ENCODE assay signal across 8 cellular contexts in genomic region chr5:149035282-149035882, GRCh38. TPM values are rescaled to one million over a fixed set of nuclear protein-coding genes. Genes with fewer than 3 reads are reported as not detected.
DNase-seq lines count a peak whose midpoint lies in the region; ATAC-seq, FAIRE-seq and TF ChIP-seq lines count a peak whose summit lies in the region.

No MANE protein-coding gene starts in this region.

- H3K4me2 ChIP-seq in keratinocyte (ENCODE audit: control insufficient read depth, extremely low read depth, insufficient read depth, low read depth, low read length) = no peak overlapping the region

- dilution Hi-C loops in keratinocyte (cut with MboI; ENCODE audit: extremely low pct_ligation_motif_present, low sequenced_read_pairs) = no loop called here

- no peaks in the 10 kb centered on the region; the same call in 1 of the 2 replicates for H3K27me3 Mint-ChIP-seq in WTC11 (ENCODE audit: low read depth)

- intact Hi-C loops in A673 (cut with micrococcal nuclease; ENCODE audit: unreplicated experiment) = loop anchor here (1.0 to 10.0 kb wide), 4 partner anchors 77 to 861 kb away; no protein-coding TSS in a partner anchor
- intact Hi-C loops in breast epithelium (cut with DNase I; ENCODE audit: low total_unique reads) = no loop called here

- H3K9me1 ChIP-seq in keratinocyte (ENCODE audit: control insufficient read depth, extremely low read depth, insufficient read depth, low read length) = no peaks in the 10 kb centered on the region

- no peaks in the 10 kb centered on the region for H3K9me3 Mint-ChIP-seq in WTC11

- POLR2A ChIA-PET in A673 (lab: Charles Lee; ENCODE audit: low non-redundant PET) = interaction anchor here (0.6 kb wide), 1 partner anchor 378 kb away, joined by 3 read pairs; no protein-coding TSS in a partner anchor
- POLR2A ChIA-PET in WTC11 (lab: Charles Lee) = no interaction called here

- H3K4me1 ChIP-seq in A673 (ENCODE audit: insufficient read depth, low read length, poor library complexity, severe bottlenecking) (no peaks in the 10 kb centered on the region), breast epithelium (no peaks in the 10 kb centered on the region), keratinocyte (ENCODE audit: control insufficient read depth, extremely low read depth, insufficient read depth, low read length) (no peaks in the 10 kb centered on the region)

- no TSS peak for BruUV-seq in A673 (replicated peaks; lab: Mats Ljungman, UMichigan)

- H3K27me3 ChIP-seq in A673 (replicated peaks; ENCODE audit: insufficient read depth, low read depth, low read length, poor library complexity) (no peaks in the 10 kb centered on the region), breast epithelium (no peaks in the 10 kb centered on the region), keratinocyte (ENCODE audit: control insufficient read depth, extremely low read depth, insufficient read depth, low read length) (no peaks in the 10 kb centered on the region)

- H3K79me2 ChIP-seq in keratinocyte (ENCODE audit: control insufficient read depth, insufficient read depth, low read length) = no peaks in the 10 kb centered on the region

- H3K4me1 Mint-ChIP-seq in WTC11 = no peaks in the 10 kb centered on the region

- DNase-seq in A673 (ENCODE audit: low spot score) (peak; percentile 80), NCI-H2196 treated with DMSO at 0.1 percent for 48 hours (lab: John Stamatoyannopoulos, UW; ENCODE audit: unreplicated experiment) (peak; percentile 22), WTC11 (ENCODE audit: low spot score) (peak; percentile 81), breast epithelium (ENCODE audit: low spot score in 2 of 2) (peak; percentile 67 to 69), keratinocyte (ENCODE audit: low read depth, low spot score) (peak; percentile 26)
- DNase-seq in stimulated activated CD4-positive, alpha-beta T cell treated with anti-CD3 and anti-CD28 coated beads, Interleukin-2, amount 100 ng/mL, for 24 hours = peak; percentile 73 to 74

- H3K9me3 ChIP-seq in A673 (ENCODE audit: low read depth, low read length, poor library complexity, severe bottlenecking) = no peaks in the 10 kb centered on the region
- H3K9me3 ChIP-seq in breast epithelium = no peaks in the 10 kb centered on the region
- no peaks in the 10 kb centered on the region for H3K9me3 ChIP-seq in keratinocyte (ENCODE audit: control insufficient read depth, low read depth, low read length)

- H3K27ac Mint-ChIP-seq in WTC11 = no peak overlapping the region

- TF ChIP-seq CTCF in A673 (conservative IDR thresholded peaks at IDR 0.05; ENCODE audit: low read depth, low read length) (peak; percentile 85), WTC11 (IDR thresholded peaks at IDR 0.05) (peak; percentile 64), breast epithelium (IDR thresholded peaks at IDR 0.05) (peak; percentile 50 to 77 (median 68)), keratinocyte (optimal IDR thresholded peaks at IDR 0.05 in 1 of 3, IDR thresholded peaks at IDR 0.05 in 1 of 3, conservative IDR thresholded peaks at IDR 0.05 in 1 of 3; ENCODE audit: extremely low read depth in 1 of 3, insufficient read depth in 2 of 3, low read length in 3 of 3) (peak; percentile 87 to 97 (median 95))

- no peak overlapping the region for H2AFZ ChIP-seq in keratinocyte (ENCODE audit: control insufficient read depth, low read length)

- no peaks in the 10 kb centered on the region for H3K36me3 ChIP-seq in A673 (ENCODE audit: insufficient read depth, low read length, poor library complexity, severe bottlenecking)
- H3K36me3 ChIP-seq in breast epithelium = no peaks in the 10 kb centered on the region
- peaks cover 10 to 31% of the 10 kb centered on the region in 2 experiments for H3K36me3 ChIP-seq in keratinocyte (ENCODE audit: control insufficient read depth in 2 of 2, extremely low read depth in 1 of 2, insufficient read depth in 2 of 2, low read length in 2 of 2)

- H3K36me3 Mint-ChIP-seq in WTC11 = no peaks in the 10 kb centered on the region

- no peak overlapping the region for H3K27ac ChIP-seq in A673 (ENCODE audit: low read depth, low read length, poor library complexity, severe bottlenecking)
- H3K27ac ChIP-seq in breast epithelium = no peak overlapping the region
- no peak overlapping the region for H3K27ac ChIP-seq in keratinocyte (ENCODE audit: control insufficient read depth, insufficient read depth, low read length)

- H3K9ac ChIP-seq in keratinocyte (ENCODE audit: control insufficient read depth, extremely low read depth, insufficient read depth, low read length) = no peak overlapping the region

- TF ChIP-seq POLR2A in breast epithelium (IDR thresholded peaks at IDR 0.05) = no peak

- H3K4me3 Mint-ChIP-seq in WTC11 = no peak overlapping the region

- H4K20me1 ChIP-seq in keratinocyte (ENCODE audit: control insufficient read depth, extremely low read depth, insufficient read depth, low read length) = no peaks in the 10 kb centered on the region

- H3K4me3 ChIP-seq in A673 (ENCODE audit: low read depth, low read length, poor library complexity, severe bottlenecking) (no peak overlapping the region), breast epithelium (no peak overlapping the region), keratinocyte (ENCODE audit: control insufficient read depth in 2 of 3, extremely low read depth in 1 of 3, insufficient read depth in 2 of 3, low read depth in 1 of 3, low read length in 3 of 3) (no peak overlapping the region)

- ATAC-seq in GM18517 (IDR thresholded peaks at IDR 0.05; ENCODE audit: unreplicated experiment) (peak; percentile 82), HG03045 (IDR thresholded peaks at IDR 0.05; ENCODE audit: unreplicated experiment) (peak; percentile 89), WTC11 (peak; percentile 93)

- FAIRE-seq in keratinocyte (lab: Jason Lieb, UNC) = peak; percentile 67

- CTCF ChIA-PET in A673 (lab: Charles Lee) (interaction anchor here (0.5 to 2.8 kb wide), 11 partner anchors 10 to 304 kb away, joined by 3 to 15 read pairs (median 4); no protein-coding TSS in a partner anchor), WTC11 (lab: Charles Lee) (interaction anchor here (0.6 to 4.1 kb wide), 51 partner anchors 9 to 637 kb away, joined by 3 to 66 read pairs (median 5); partner anchors contain the start of genes ABLIM3, ADRB2 and SH3TC2)

TF ChIP-seq in WTC11, 78 proteins besides CTCF, POLR2A, EP300 and RAD21 (continues in another document):
- no peak for TF ChIP-seq NR3C1 (CRISPR knock-in tag; conservative IDR thresholded peaks at IDR 0.05; ENCODE audit: low read depth)
- no peak for TF ChIP-seq PRDM15 (CRISPR knock-in tag; IDR thresholded peaks at IDR 0.05)
- no peak for TF ChIP-seq ZNF263 (CRISPR knock-in tag; IDR thresholded peaks at IDR 0.05; ENCODE audit: low read depth)

RNA-seq across cellular contexts. Expression of gene SH3TC2, which starts 27.5 kb away (rescaled TPM):
- total RNA-seq in A673 (2021) = 1.3 and 2.5 TPM in 2 replicates
- total RNA-seq in WTC11 (2021) = 0.18 to 0.78 TPM (median 0.61 TPM) in 3 replicates
- total RNA-seq in breast epithelium = 1 to 10 TPM in 2 of 3 donors, under 1 TPM in 1; 0.48 to 9.4 (median 2.3) TPM
- polyA plus RNA-seq in keratinocyte = 13.8 to 19.0 TPM (median 18.9 TPM) in 3 replicates
- 1.9 TPM for polyA plus RNA-seq in keratinocyte (2011; ENCODE audit: low read depth)
- polyA plus RNA-seq in keratinocyte (2011; cell fraction: cytosol; rRNA removed) = 6.8 and 8.1 TPM in 2 replicates
- polyA plus RNA-seq in keratinocyte (2011; cell fraction: nucleus; rRNA removed) = 46.0 and 51.7 TPM in 2 replicates
- polyA plus RNA-seq in keratinocyte (2012; ENCODE audit: low replicate concordance) = 2.1 and 13.0 TPM in 2 replicates
- polyA minus RNA-seq in keratinocyte = 31.0 to 50.0 TPM (median 41.5 TPM) in 3 replicates
- 13.4 TPM for polyA minus RNA-seq in keratinocyte (2011; cell fraction: cytosol; rRNA and poly(A)+ RNA removed)
- 40.9 and 60.6 TPM in 2 replicates for polyA minus RNA-seq in keratinocyte (2011; cell fraction: nucleus; rRNA and poly(A)+ RNA removed)

Comparison
In these comparisons a context has a peak if more than half of its experiments do, and no peak if none do; other contexts are left out.
1. DNase-seq: peak in every context shown above with its lines; median percentile 81 in WTC11; 80 in A673; 74 in stimulated activated CD4-positive, alpha-beta T cell treated with anti-CD3 and anti-CD28 coated beads, Interleukin-2, amount 100 ng/mL, for 24 hours; 68 in breast epithelium; 26 in keratinocyte; 22 in NCI-H2196 treated with DMSO at 0.1 percent for 48 hours.